11 cellular contexts compared by ENCODE assay signal in genomic region chr1:167648978-167649752, GRCh38. TPM values are rescaled to one million over a fixed set of nuclear protein-coding genes. Genes with fewer than 3 reads are reported as not detected.
DNase-seq lines count a peak whose midpoint lies in the region; ATAC-seq, FAIRE-seq and TF ChIP-seq lines count a peak whose summit lies in the region.
"Had no signal": no experiment of that assay in that cellular context is flagged by ENCODE, and none has a peak within 500 bp of the region (broad histone marks: within the 10 kb centered on the region; RNA-seq: fewer than 3 reads in every experiment).

No MANE protein-coding gene starts in this region.

- H3K27me3 Mint-ChIP-seq in activated naive CD8-positive, alpha-beta T cell treated with anti-CD3 and anti-CD28 coated beads, Interleukin-2, amount 10 ng/mL, durations not matched to agents 7 days and 5 days: no peaks in the 10 kb centered on the region

- H3K4me2 ChIP-seq in HepG2 (ENCODE audit: low read depth, low read length): no peak overlapping the region

- H3K27me3 ChIP-seq in right lobe of liver: no peaks in the 10 kb centered on the region
- H3K27me3 ChIP-seq in HepG2 (ENCODE audit: control insufficient read depth in 1 of 2, insufficient read depth in 2 of 2, low read length in 2 of 2): peaks cover 1 to 27% of the 10 kb centered on the region in 2 experiments; a peak in 3 of 5 replicates
- no peaks in the 10 kb centered on the region for H3K27me3 ChIP-seq in lower lobe of right lung (ENCODE audit: low read depth)
- H3K27me3 ChIP-seq in upper lobe of right lung: no peaks in the 10 kb centered on the region

- peaks cover 68% of the 10 kb centered on the region for H3K4me1 Mint-ChIP-seq in activated naive CD8-positive, alpha-beta T cell treated with anti-CD3 and anti-CD28 coated beads, Interleukin-2, amount 10 ng/mL, durations not matched to agents 7 days and 5 days

- no peaks in the 10 kb centered on the region for H3K9me3 Mint-ChIP-seq in activated naive CD8-positive, alpha-beta T cell treated with anti-CD3 and anti-CD28 coated beads, Interleukin-2, amount 10 ng/mL, durations not matched to agents 7 days and 5 days

- DNase-seq in right lobe of liver (no peak), HepG2 (ENCODE audit: low spot score) (no peak), lower lobe of right lung (peak; percentile 60), upper lobe of right lung (no peak), NCI-H1092 treated with DMSO at 0.1 percent for 48 hours (lab: John Stamatoyannopoulos, UW) (no peak)
- DNase-seq in activated naive CD8-positive, alpha-beta T cell treated with anti-CD3 and anti-CD28 coated beads, Interleukin-2, amount 10 ng/mL, durations not matched to agents 7 days and 5 days: no peak
- DNase-seq in activated CD4-positive, alpha-beta T cell treated with anti-CD3 and anti-CD28 coated beads for 1 hour: no peak
- DNase-seq: COR-L47, HCEC 1CT had no signal

- CTCF ChIA-PET in HepG2 (lab: Yijun Ruan, JAX; ENCODE audit: low intra/inter-chr PET ratio, low total read pairs): no interaction called here

- no TSS peak for BruUV-seq in HepG2 (replicated peaks; lab: Mats Ljungman, UMichigan)

- intact Hi-C loops in right lobe of liver (cut with DNase I) (no loop called here), HepG2 (cut with micrococcal nuclease; ENCODE audit: unreplicated experiment) (no loop called here), lower lobe of right lung (cut with DNase I) (no loop called here), upper lobe of right lung (cut with DNase I) (no loop called here)

- ATAC-seq in right lobe of liver (peak in 3 of 4 donors; percentile 24 to 46 (median 30)), HepG2 (no peak), lower lobe of right lung (peak; percentile 74 to 81), upper lobe of right lung (peak; percentile 68), HG03139 (IDR thresholded peaks at IDR 0.05; ENCODE audit: unreplicated experiment) (no peak)
- no peak for ATAC-seq in activated naive CD8-positive, alpha-beta T cell treated with anti-CD3 and anti-CD28 coated beads, Interleukin-2, amount 10 ng/mL, durations not matched to agents 7 days and 5 days (ENCODE audit: low read depth)

- POLR2A ChIA-PET in HepG2 (lab: Yijun Ruan, JAX): no interaction called here
- POLR2A ChIA-PET in activated naive CD8-positive, alpha-beta T cell treated with anti-CD3 and anti-CD28 coated beads, Interleukin-2, amount 10 ng/mL, durations not matched to agents 7 days and 5 days (lab: Charles Lee): interaction anchor here (2.3 to 3.9 kb wide), 2 partner anchors 12 to 21 kb away, joined by 7 to 21 read pairs; no protein-coding TSS in a partner anchor

- H3K9ac ChIP-seq in HepG2 (ENCODE audit: insufficient read depth, low read depth, low read length): no peak overlapping the region

- peak overlapping the region; percentile 58 for H3K4me3 Mint-ChIP-seq in activated naive CD8-positive, alpha-beta T cell treated with anti-CD3 and anti-CD28 coated beads, Interleukin-2, amount 10 ng/mL, durations not matched to agents 7 days and 5 days

- H4K20me1 ChIP-seq in HepG2 (ENCODE audit: insufficient read depth, low read length): no peaks in the 10 kb centered on the region

- H3K4me1 ChIP-seq in right lobe of liver: no peaks in the 10 kb centered on the region
- H3K4me1 ChIP-seq in HepG2 (ENCODE audit: insufficient read depth, low read length): no peaks in the 10 kb centered on the region
- H3K4me1 ChIP-seq in lower lobe of right lung: peaks cover 50% of the 10 kb centered on the region
- peaks cover 36% of the 10 kb centered on the region for H3K4me1 ChIP-seq in upper lobe of right lung

- H3K36me3 ChIP-seq in right lobe of liver (no peaks in the 10 kb centered on the region), HepG2 (replicated peaks in 1 of 2; ENCODE audit: control insufficient read depth in 1 of 2, insufficient read depth in 2 of 2, low read length in 2 of 2) (no peaks in the 10 kb centered on the region), lower lobe of right lung (no peaks in the 10 kb centered on the region), upper lobe of right lung (no peaks in the 10 kb centered on the region)

- TF ChIP-seq CTCF in right lobe of liver (IDR thresholded peaks at IDR 0.05) (no peak), HepG2 (CRISPR knock-in tag; IDR thresholded peaks at IDR 0.05) (no peak), lower lobe of right lung (IDR thresholded peaks at IDR 0.05) (no peak), upper lobe of right lung (IDR thresholded peaks at IDR 0.05) (no peak)

- H3K36me3 Mint-ChIP-seq in activated naive CD8-positive, alpha-beta T cell treated with anti-CD3 and anti-CD28 coated beads, Interleukin-2, amount 10 ng/mL, durations not matched to agents 7 days and 5 days: peaks cover 38% of the 10 kb centered on the region

- no peaks in the 10 kb centered on the region for H3K9me3 ChIP-seq in right lobe of liver
- no peaks in the 10 kb centered on the region for H3K9me3 ChIP-seq in HepG2 (ENCODE audit: low read length)
- H3K9me3 ChIP-seq in lower lobe of right lung: no peaks in the 10 kb centered on the region
- H3K9me3 ChIP-seq in upper lobe of right lung: no peaks in the 10 kb centered on the region

- no peak for TF ChIP-seq EP300 in HepG2 (IDR thresholded peaks at IDR 0.05; ENCODE audit: low read depth in 2 of 2, low read length in 2 of 2)
- no peak for TF ChIP-seq EP300 in HepG2 (CRISPR knock-in tag; IDR thresholded peaks at IDR 0.05; ENCODE audit: borderline replicate concordance)

- no peak overlapping the region for H3K27ac ChIP-seq in right lobe of liver
- H3K27ac ChIP-seq in HepG2 (ENCODE audit: extremely low read length, insufficient read depth, low read length): no peak overlapping the region
- H3K27ac ChIP-seq in lower lobe of right lung: peak overlapping the region; percentile 51
- H3K27ac ChIP-seq in upper lobe of right lung: peak overlapping the region; percentile 45

- no peak overlapping the region for H3K4me3 ChIP-seq in right lobe of liver
- H3K4me3 ChIP-seq in HepG2 (replicated peaks in 1 of 3; ENCODE audit: insufficient read depth in 1 of 3, low read depth in 2 of 3, low read length in 3 of 3): no peak overlapping the region
- H3K4me3 ChIP-seq in lower lobe of right lung: no peak overlapping the region
- no peak overlapping the region for H3K4me3 ChIP-seq in upper lobe of right lung

- no peak overlapping the region for H2AFZ ChIP-seq in HepG2 (ENCODE audit: low read length)

- TF ChIP-seq RAD21 in HepG2 (CRISPR knock-in tag; IDR thresholded peaks at IDR 0.05): no peak

- no peak for FAIRE-seq in HepG2 (lab: Jason Lieb, UNC)
- FAIRE-seq: endometrium had no signal

- no peak for TF ChIP-seq POLR2A in right lobe of liver (IDR thresholded peaks at IDR 0.05)
- no peak for TF ChIP-seq POLR2A in HepG2 (IDR thresholded peaks at IDR 0.05; ENCODE audit: insufficient read depth in 1 of 2, low read depth in 2 of 2, low read length in 2 of 2)

- WGBS in right lobe of liver (ENCODE audit: insufficient coverage, low coverage, low lambda C conversion rate, missing lambda C conversion rate): 71% methylated on average over 8 of the region's 8 CpGs
- 30% methylated on average over 7 of the region's 8 CpGs for WGBS in HepG2 (ENCODE audit: low lambda C conversion rate)

- in situ Hi-C loops in HepG2 (cut with HindIII; ENCODE audit: extremely low pct_ligation_motif_present, low pct_unique_long_range_greater_than_20kb): no loop called here

- H3K27ac Mint-ChIP-seq in activated naive CD8-positive, alpha-beta T cell treated with anti-CD3 and anti-CD28 coated beads, Interleukin-2, amount 10 ng/mL, durations not matched to agents 7 days and 5 days: peak overlapping the region; percentile 75

- no peaks in the 10 kb centered on the region for H3K79me2 ChIP-seq in HepG2 (ENCODE audit: insufficient read depth, low read length)

TF ChIP-seq in HepG2, 621 proteins besides CTCF, POLR2A, EP300 and RAD21 (continues in another document):
- TF ChIP-seq ZNF724P (CRISPR knock-in tag; IDR thresholded peaks at IDR 0.05; ENCODE audit: borderline replicate concordance) (no peak), HOXA3 (CRISPR knock-in tag; IDR thresholded peaks at IDR 0.05) (no peak), ZNF17 (CRISPR knock-in tag; IDR thresholded peaks at IDR 0.05) (no peak)

RNA-seq across cellular contexts. Expression of gene RCSD1, which starts 19.1 kb away (rescaled TPM):
- total RNA-seq in right lobe of liver: 1 to 10 TPM; 2.4 to 8.4 (median 5.0) TPM
- total RNA-seq in HepG2 (2016; rRNA removed; fragmentation: Illumina TruSeq; extraction: Trizol): not detected in 2 replicates
- total RNA-seq in HepG2 (2016; cell fraction: cytosol; rRNA removed; fragmentation: Illumina TruSeq; extraction: Trizol; ENCODE audit: low read depth): not detected in 2 replicates
- not detected in 2 replicates for total RNA-seq in HepG2 (2016; cell fraction: insoluble cytoplasmic fraction; rRNA removed; fragmentation: Illumina TruSeq; extraction: Trizol)
- total RNA-seq in HepG2 (2016; cell fraction: membrane; rRNA removed; fragmentation: Illumina TruSeq; extraction: Trizol): not detected in 2 replicates
- total RNA-seq in HepG2 (2016; cell fraction: nucleus; rRNA removed; fragmentation: Illumina TruSeq; extraction: Trizol): not detected in 2 replicates
- not detected in 2 replicates for polyA plus RNA-seq in HepG2 (2011; rRNA removed)
- not detected in 2 replicates for polyA plus RNA-seq in HepG2 (2011; cell fraction: cytosol; rRNA removed)
- polyA plus RNA-seq in HepG2 (2011; cell fraction: nucleus; rRNA removed): not detected in 2 replicates
- not detected in 2 replicates for polyA plus RNA-seq in HepG2 (2012)
- polyA plus RNA-seq in HepG2 (2016; cell fraction: cytosol; fragmentation: Illumina TruSeq; extraction: Trizol; ENCODE audit: low read depth): not detected in 2 replicates
- polyA plus RNA-seq in HepG2 (2016; cell fraction: insoluble cytoplasmic fraction; fragmentation: Illumina TruSeq; extraction: Trizol; ENCODE audit: low read depth): not detected in 2 replicates
- not detected in 2 replicates for polyA plus RNA-seq in HepG2 (2016; cell fraction: membrane; fragmentation: Illumina TruSeq; extraction: Trizol; ENCODE audit: low read depth)
- polyA plus RNA-seq in HepG2 (2016; cell fraction: nucleus; fragmentation: Illumina TruSeq; extraction: Trizol; ENCODE audit: insufficient read depth, low read depth): not detected in 2 replicates
- 0.26 and 0.32 TPM in 2 replicates for polyA minus RNA-seq in HepG2 (2011; rRNA and poly(A)+ RNA removed; ENCODE audit: low replicate concordance)
- polyA minus RNA-seq in HepG2 (2011; cell fraction: cytosol; rRNA and poly(A)+ RNA removed): not detected in 2 replicates
- not detected in 2 replicates for polyA minus RNA-seq in HepG2 (2011; cell fraction: nucleus; rRNA and poly(A)+ RNA removed)
- total RNA-seq in activated naive CD8-positive, alpha-beta T cell treated with anti-CD3 and anti-CD28 coated beads, Interleukin-2, amount 10 ng/mL, durations not matched to agents 7 days and 5 days: 100 to 1,000 TPM; 131 to 133 TPM
- 20.7 TPM for total RNA-seq in lower lobe of right lung
- total RNA-seq in upper lobe of right lung: 14.8 TPM

Comparison
In these comparisons a context has a peak if more than half of its experiments do, and no peak if none do; other contexts are left out.
1. ATAC-seq: peak in right lobe of liver (3 of 4), lower lobe of right lung (2 of 2) and upper lobe of right lung (single experiment); none in HepG2 (single experiment), activated naive CD8-positive, alpha-beta T cell treated with anti-CD3 and anti-CD28 coated beads, Interleukin-2, amount 10 ng/mL, durations not matched to agents 7 days and 5 days (single experiment) and HG03139 (single experiment).
2. H3K27ac ChIP-seq: peak in lower lobe of right lung (single experiment) and upper lobe of right lung (single experiment); none in right lobe of liver (0 of 3) and HepG2 (single experiment).